In the genomic region with DNA sequence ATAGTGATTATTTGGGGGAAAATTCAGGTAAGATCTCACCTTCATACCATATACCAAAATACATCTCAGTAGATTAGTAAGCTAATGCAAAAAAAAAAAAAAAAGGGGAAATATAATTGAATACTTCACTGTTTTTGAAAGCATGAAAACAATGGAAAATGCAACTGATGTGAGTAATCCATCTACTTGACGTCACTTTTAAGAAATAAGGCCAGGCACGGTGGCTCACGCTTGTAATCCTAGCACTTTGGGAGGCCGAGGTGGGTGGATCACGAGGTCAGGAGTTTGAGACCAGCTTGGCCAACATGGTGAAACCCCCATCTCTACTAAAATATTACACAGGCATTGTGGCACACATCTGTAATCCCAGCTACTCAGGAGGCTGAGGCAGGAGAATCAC, we compare ENCODE assay signal across 13 cellular contexts. TPM values are rescaled to one million over a fixed set of nuclear protein-coding genes. Genes with fewer than 3 reads are reported as not detected.
"Had no signal": no experiment of that assay in that cellular context is flagged by ENCODE, and none has a peak within 500 bp of the region (broad histone marks: within the 10 kb centered on the region; RNA-seq: fewer than 3 reads in every experiment).

No MANE protein-coding gene starts in this region.

RNA-seq across cellular contexts. Expression of gene LHX4, which starts 27.5 kb away (rescaled TPM):
- total RNA-seq: posterior vena cava, psoas muscle, right cardiac atrium, right lobe of liver, sigmoid colon, skeletal muscle tissue, temporal lobe, thoracic aorta, thyroid gland, tibial nerve, upper lobe of right lung, urinary bladder, uterus had no signal
